In genomic region chr9:6106576-6107339, GRCh38 we compare ENCODE assay signal across 8 cellular contexts.
DNase-seq lines count a peak whose midpoint lies in the region; ATAC-seq and TF ChIP-seq lines count a peak whose summit lies in the region.
"Had no signal": no experiment of that assay in that cellular context is flagged by ENCODE, and none has a peak within 500 bp of the region (broad histone marks: within the 10 kb centered on the region; RNA-seq: fewer than 3 reads in every experiment).

No MANE protein-coding gene starts in this region.

- peak; percentile 85 for ATAC-seq in GM21825 (IDR thresholded peaks at IDR 0.05; ENCODE audit: unreplicated experiment)
- ATAC-seq in activated CD8-positive, alpha-beta T cell treated with anti-CD3 and anti-CD28 coated beads for 36 hours: no peak

- 3 to 19% methylated on average over 2 of the region's 2 CpGs for WGBS in thyroid gland, 2 donors

- no peaks in the 10 kb centered on the region for H3K9me3 Mint-ChIP-seq in activated CD8-positive, alpha-beta T cell treated with anti-CD3 and anti-CD28 coated beads for 36 hours

- POLR2A ChIA-PET in GM10248 (lab: Yijun Ruan, JAX): no interaction called here
- POLR2A ChIA-PET in activated CD8-positive, alpha-beta T cell treated with anti-CD3 and anti-CD28 coated beads for 36 hours (lab: Charles Lee): no interaction called here

- peaks cover 7% of the 10 kb centered on the region for H3K4me1 Mint-ChIP-seq in activated CD8-positive, alpha-beta T cell treated with anti-CD3 and anti-CD28 coated beads for 36 hours (ENCODE audit: low read depth)

- H3K36me3 ChIP-seq in ascending aorta (no peaks in the 10 kb centered on the region), thyroid gland (no peaks in the 10 kb centered on the region)

- no peaks in the 10 kb centered on the region for H3K36me3 Mint-ChIP-seq in activated CD8-positive, alpha-beta T cell treated with anti-CD3 and anti-CD28 coated beads for 36 hours (ENCODE audit: low read depth)

- H3K27me3 Mint-ChIP-seq in activated CD8-positive, alpha-beta T cell treated with anti-CD3 and anti-CD28 coated beads for 36 hours: no peaks in the 10 kb centered on the region

- TF ChIP-seq CTCF in GM10248 (IDR thresholded peaks at IDR 0.05; ENCODE audit: control extremely low read depth, extremely low read depth, low read depth, missing control alignments) (peak; percentile 33), LNCAP (IDR thresholded peaks at IDR 0.05) (peak; percentile 42), ascending aorta (IDR thresholded peaks at IDR 0.05) (peak in 2 of 3 experiments; percentile 15 to 43), thyroid gland (IDR thresholded peaks at IDR 0.05) (peak in 4 of 6 experiments; percentile 28 to 51 (median 38))
- no peak for TF ChIP-seq CTCF in activated CD8-positive, alpha-beta T cell treated with anti-CD3 and anti-CD28 coated beads for 36 hours (IDR thresholded peaks at IDR 0.05)

- H3K27me3 ChIP-seq in ascending aorta (no peaks in the 10 kb centered on the region), thyroid gland (no peaks in the 10 kb centered on the region)

- DNase-seq in GM10248 (ENCODE audit: extremely low spot score) (peak; percentile 47), ascending aorta (ENCODE audit: low spot score in 2 of 2) (no peak), hippocampal formation (lab: John Stamatoyannopoulos, UW) (peak; percentile 9 to 50), thyroid gland (peak; percentile 19 to 42)
- no peak for DNase-seq in activated CD8-positive, alpha-beta T cell treated with anti-CD3 and anti-CD28 coated beads for 36 hours
- DNase-seq: activated T-cell treated with anti-CD3 and anti-CD28 coated beads, Interleukin-2, amount 50 U/mL, for 72 hours had no signal

- peak overlapping the region; percentile 8 to 25 for H3K4me3 ChIP-seq in ascending aorta
- no peak overlapping the region for H3K4me3 ChIP-seq in thyroid gland (replicated peaks in 1 of 3)

- no peak for TF ChIP-seq POLR2A in thyroid gland (IDR thresholded peaks at IDR 0.05)

- intact Hi-C loops in ascending aorta (cut with DNase I) (no loop called here), thyroid gland (cut with DNase I) (no loop called here)
- intact Hi-C loops in activated CD8-positive, alpha-beta T cell treated with anti-CD3 and anti-CD28 coated beads for 36 hours (cut with micrococcal nuclease): no loop called here

- peak overlapping the region; percentile 11 to 22 for H3K27ac ChIP-seq in ascending aorta
- H3K27ac ChIP-seq in thyroid gland: peak overlapping the region in 2 of 3 donors; percentile 27 to 60

- H3K4me3 Mint-ChIP-seq in activated CD8-positive, alpha-beta T cell treated with anti-CD3 and anti-CD28 coated beads for 36 hours: no peak overlapping the region
- H3K4me3 Mint-ChIP-seq: activated T-cell treated with anti-CD3 and anti-CD28 coated beads, Interleukin-2, amount 50 U/mL, for 72 hours had no signal

- H3K4me1 ChIP-seq in ascending aorta (peaks cover 3 to 6% of the 10 kb centered on the region in 2 donors), thyroid gland (peaks cover 5 to 10% of the 10 kb centered on the region in 2 donors)

- H3K27ac Mint-ChIP-seq in activated CD8-positive, alpha-beta T cell treated with anti-CD3 and anti-CD28 coated beads for 36 hours: no peak overlapping the region
- H3K27ac Mint-ChIP-seq: activated T-cell treated with anti-CD3 and anti-CD28 coated beads, Interleukin-2, amount 50 U/mL, for 72 hours had no signal

- CTCF ChIA-PET in GM10248 (lab: Yijun Ruan, JAX): interaction anchor here (0.6 to 3.5 kb wide), 11 partner anchors 9 to 441 kb away, joined by 3 to 12 read pairs (median 4); no protein-coding TSS in a partner anchor
- CTCF ChIA-PET in activated CD8-positive, alpha-beta T cell treated with anti-CD3 and anti-CD28 coated beads for 36 hours (lab: Charles Lee): interaction anchor here (0.9 to 1.5 kb wide), 3 partner anchors 21 to 221 kb away, joined by 4 to 8 read pairs (median 5); no protein-coding TSS in a partner anchor

- H3K9me3 ChIP-seq in ascending aorta: no peaks in the 10 kb centered on the region
- no peaks in the 10 kb centered on the region for H3K9me3 ChIP-seq in thyroid gland

Comparison
In these comparisons a context has a peak if more than half of its experiments do, and no peak if none do; other contexts are left out.
1. DNase-seq: peak in GM10248 (single experiment), hippocampal formation (2 of 2) and thyroid gland (2 of 2); none in ascending aorta (0 of 2) and activated CD8-positive, alpha-beta T cell treated with anti-CD3 and anti-CD28 coated beads for 36 hours (single experiment).
2. H3K4me3 ChIP-seq: peak in ascending aorta (2 of 2); none in thyroid gland (0 of 3).